In the genomic region with DNA sequence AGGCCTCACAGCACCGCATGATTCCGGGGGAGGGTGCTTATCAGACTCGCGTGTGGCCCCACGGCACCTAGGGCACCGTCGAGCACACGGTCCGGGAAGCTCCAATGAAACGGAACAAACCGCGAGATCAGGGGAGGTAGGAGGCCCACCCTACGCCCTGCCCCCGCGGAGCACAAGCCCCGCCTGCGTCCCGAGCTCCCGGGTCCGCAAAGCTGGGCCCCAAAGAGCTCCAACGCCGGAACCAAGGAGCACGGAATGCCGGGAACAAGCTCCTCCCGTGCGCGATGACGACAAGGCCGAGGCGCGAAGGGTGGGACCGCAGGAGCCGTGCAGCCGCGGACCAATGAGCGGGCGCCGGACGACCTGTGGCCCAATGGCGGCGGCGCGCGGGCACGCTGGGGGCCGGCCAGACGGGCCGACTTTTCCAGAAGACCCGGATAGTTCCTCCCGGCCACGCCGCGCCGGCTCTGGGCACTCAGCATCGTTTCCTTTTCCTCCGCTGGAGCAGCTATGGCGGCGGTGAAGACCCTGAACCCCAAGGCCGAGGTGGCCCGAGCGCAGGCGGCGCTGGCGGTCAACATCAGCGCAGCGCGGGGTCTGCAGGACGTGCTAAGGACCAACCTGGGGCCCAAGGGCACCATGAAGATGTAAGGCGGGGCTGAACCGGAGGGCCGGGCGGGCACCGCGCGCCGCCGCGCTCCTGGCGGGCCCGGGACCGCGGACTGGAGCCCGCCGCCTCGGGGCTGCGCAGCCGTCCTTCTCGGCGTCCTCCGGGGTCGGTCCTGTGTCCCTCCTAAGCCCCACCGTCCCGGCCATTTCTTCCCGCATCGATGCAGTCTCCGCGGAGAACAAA, we compare ENCODE assay signal across 1 cellular context.
A peak's percentile ranks its signal among the peaks of the same experiment; 100 is the strongest.
TF ChIP-seq lines count a peak whose summit lies in the region.

A gene with protein sequence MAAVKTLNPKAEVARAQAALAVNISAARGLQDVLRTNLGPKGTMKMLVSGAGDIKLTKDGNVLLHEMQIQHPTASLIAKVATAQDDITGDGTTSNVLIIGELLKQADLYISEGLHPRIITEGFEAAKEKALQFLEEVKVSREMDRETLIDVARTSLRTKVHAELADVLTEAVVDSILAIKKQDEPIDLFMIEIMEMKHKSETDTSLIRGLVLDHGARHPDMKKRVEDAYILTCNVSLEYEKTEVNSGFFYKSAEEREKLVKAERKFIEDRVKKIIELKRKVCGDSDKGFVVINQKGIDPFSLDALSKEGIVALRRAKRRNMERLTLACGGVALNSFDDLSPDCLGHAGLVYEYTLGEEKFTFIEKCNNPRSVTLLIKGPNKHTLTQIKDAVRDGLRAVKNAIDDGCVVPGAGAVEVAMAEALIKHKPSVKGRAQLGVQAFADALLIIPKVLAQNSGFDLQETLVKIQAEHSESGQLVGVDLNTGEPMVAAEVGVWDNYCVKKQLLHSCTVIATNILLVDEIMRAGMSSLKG (plus strand): TSS at position 427 of the 853 bp plus-strand sequence. CDS start 84 bp downstream, at position 511.
A gene (minus strand): TSS at position 106 of the 853 bp plus-strand sequence. CDS start 30,232 bp downstream, outside the sequence.

TF ChIP-seq in K562, 482 proteins besides CTCF, POLR2A, EP300 and RAD21 (continued from another document):
- TF ChIP-seq, protein P1, sequence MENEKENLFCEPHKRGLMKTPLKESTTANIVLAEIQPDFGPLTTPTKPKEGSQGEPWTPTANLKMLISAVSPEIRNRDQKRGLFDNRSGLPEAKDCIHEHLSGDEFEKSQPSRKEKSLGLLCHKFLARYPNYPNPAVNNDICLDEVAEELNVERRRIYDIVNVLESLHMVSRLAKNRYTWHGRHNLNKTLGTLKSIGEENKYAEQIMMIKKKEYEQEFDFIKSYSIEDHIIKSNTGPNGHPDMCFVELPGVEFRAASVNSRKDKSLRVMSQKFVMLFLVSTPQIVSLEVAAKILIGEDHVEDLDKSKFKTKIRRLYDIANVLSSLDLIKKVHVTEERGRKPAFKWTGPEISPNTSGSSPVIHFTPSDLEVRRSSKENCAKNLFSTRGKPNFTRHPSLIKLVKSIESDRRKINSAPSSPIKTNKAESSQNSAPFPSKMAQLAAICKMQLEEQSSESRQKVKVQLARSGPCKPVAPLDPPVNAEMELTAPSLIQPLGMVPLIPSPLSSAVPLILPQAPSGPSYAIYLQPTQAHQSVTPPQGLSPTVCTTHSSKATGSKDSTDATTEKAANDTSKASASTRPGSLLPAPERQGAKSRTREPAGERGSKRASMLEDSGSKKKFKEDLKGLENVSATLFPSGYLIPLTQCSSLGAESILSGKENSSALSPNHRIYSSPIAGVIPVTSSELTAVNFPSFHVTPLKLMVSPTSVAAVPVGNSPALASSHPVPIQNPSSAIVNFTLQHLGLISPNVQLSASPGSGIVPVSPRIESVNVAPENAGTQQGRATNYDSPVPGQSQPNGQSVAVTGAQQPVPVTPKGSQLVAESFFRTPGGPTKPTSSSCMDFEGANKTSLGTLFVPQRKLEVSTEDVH (IDR thresholded peaks at IDR 0.05; ENCODE audit: low read depth, partially characterized antibody): no peak
- TF ChIP-seq SMARCE1 (IDR thresholded peaks at IDR 0.05) (0 out of 2 replicates have a peak, but pooled peaks have one; percentile 60), SAFB2 (IDR thresholded peaks at IDR 0.05; ENCODE audit: borderline replicate concordance, low read depth, low read length, severe bottlenecking) (no peak), PHF8 (IDR thresholded peaks at IDR 0.05; ENCODE audit: borderline replicate concordance, low read length) (peak; percentile 76), NR3C1 (CRISPR knock-in tag; IDR thresholded peaks at IDR 0.05) (no peak), HDAC2 (IDR thresholded peaks at IDR 0.05) (peak; percentile 27; the same call in 1 of the 2 replicates), FUS (optimal IDR thresholded peaks at IDR 0.05; ENCODE audit: low read depth, low read length) (peak; percentile 80), ZNF175 (CRISPR knock-in tag; IDR thresholded peaks at IDR 0.05; ENCODE audit: low read depth) (0 out of 2 replicates have a peak, but pooled peaks have one; percentile 53), ATF7 (IDR thresholded peaks at IDR 0.05) (peak; percentile 96), NCOA6 (IDR thresholded peaks at IDR 0.05) (peak; percentile 68), MTA3 (IDR thresholded peaks at IDR 0.05; ENCODE audit: borderline replicate concordance) (peak; percentile 83; the same call in 1 of the 2 replicates), GATAD2A (IDR thresholded peaks at IDR 0.05) (peak; percentile 81), SPI1 (IDR thresholded peaks at IDR 0.05; ENCODE audit: borderline replicate concordance, low read depth, low read length) (no peak)
- TF ChIP-seq, protein P2, sequence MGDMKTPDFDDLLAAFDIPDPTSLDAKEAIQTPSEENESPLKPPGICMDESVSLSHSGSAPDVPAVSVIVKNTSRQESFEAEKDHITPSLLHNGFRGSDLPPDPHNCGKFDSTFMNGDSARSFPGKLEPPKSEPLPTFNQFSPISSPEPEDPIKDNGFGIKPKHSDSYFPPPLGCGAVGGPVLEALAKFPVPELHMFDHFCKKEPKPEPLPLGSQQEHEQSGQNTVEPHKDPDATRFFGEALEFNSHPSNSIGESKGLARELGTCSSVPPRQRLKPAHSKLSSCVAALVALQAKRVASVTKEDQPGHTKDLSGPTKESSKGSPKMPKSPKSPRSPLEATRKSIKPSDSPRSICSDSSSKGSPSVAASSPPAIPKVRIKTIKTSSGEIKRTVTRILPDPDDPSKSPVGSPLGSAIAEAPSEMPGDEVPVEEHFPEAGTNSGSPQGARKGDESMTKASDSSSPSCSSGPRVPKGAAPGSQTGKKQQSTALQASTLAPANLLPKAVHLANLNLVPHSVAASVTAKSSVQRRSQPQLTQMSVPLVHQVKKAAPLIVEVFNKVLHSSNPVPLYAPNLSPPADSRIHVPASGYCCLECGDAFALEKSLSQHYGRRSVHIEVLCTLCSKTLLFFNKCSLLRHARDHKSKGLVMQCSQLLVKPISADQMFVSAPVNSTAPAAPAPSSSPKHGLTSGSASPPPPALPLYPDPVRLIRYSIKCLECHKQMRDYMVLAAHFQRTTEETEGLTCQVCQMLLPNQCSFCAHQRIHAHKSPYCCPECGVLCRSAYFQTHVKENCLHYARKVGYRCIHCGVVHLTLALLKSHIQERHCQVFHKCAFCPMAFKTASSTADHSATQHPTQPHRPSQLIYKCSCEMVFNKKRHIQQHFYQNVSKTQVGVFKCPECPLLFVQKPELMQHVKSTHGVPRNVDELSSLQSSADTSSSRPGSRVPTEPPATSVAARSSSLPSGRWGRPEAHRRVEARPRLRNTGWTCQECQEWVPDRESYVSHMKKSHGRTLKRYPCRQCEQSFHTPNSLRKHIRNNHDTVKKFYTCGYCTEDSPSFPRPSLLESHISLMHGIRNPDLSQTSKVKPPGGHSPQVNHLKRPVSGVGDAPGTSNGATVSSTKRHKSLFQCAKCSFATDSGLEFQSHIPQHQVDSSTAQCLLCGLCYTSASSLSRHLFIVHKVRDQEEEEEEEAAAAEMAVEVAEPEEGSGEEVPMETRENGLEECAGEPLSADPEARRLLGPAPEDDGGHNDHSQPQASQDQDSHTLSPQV (IDR thresholded peaks at IDR 0.05): peak; percentile 64; the same call in 1 of the 2 replicates
TF ChIP-seq in K562: peak in this region for 140.
